In genomic region chr9:20563917-20564316, GRCh38 we compare ENCODE assay signal across 21 cellular contexts.
"Had no signal": no experiment of that assay in that cellular context is flagged by ENCODE, and none has a peak within 500 bp of the region (broad histone marks: within the 10 kb centered on the region; RNA-seq: fewer than 3 reads in every experiment).

No MANE protein-coding gene starts in this region.

- H3K4me2 ChIP-seq: smooth muscle cell had no signal

- H3K36me3 ChIP-seq: esophagus squamous epithelium, left ventricle myocardium inferior, upper lobe of left lung had no signal

- H3K4me3 Mint-ChIP-seq: activated CD4-positive, alpha-beta memory T cell treated with anti-CD3 and anti-CD28 coated beads, Interleukin-2, amount 10 ng/mL, durations not matched to agents 7 days and 5 days; activated CD4-positive, alpha-beta T cell treated with anti-CD3 and anti-CD28 coated beads for 36 hours; activated T-cell treated with anti-CD3 and anti-CD28 coated beads, Interleukin-2, amount 50 U/mL, for 24 hours; central memory CD8-positive, alpha-beta T cell; memory B cell; nephron had no signal

- H3K9me3 ChIP-seq: esophagus squamous epithelium, left ventricle myocardium inferior, testis, upper lobe of left lung had no signal

- H3K9me3 Mint-ChIP-seq: activated CD4-positive, alpha-beta memory T cell treated with anti-CD3 and anti-CD28 coated beads, Interleukin-2, amount 10 ng/mL, durations not matched to agents 7 days and 5 days; activated T-cell treated with anti-CD3 and anti-CD28 coated beads, Interleukin-2, amount 50 U/mL, for 24 hours; central memory CD8-positive, alpha-beta T cell; memory B cell; nephron had no signal

- H3K36me3 Mint-ChIP-seq: memory B cell had no signal

- H3K4me3 ChIP-seq: coronary artery, esophagus squamous epithelium, left ventricle myocardium inferior, smooth muscle cell, testis, upper lobe of left lung had no signal

- DNase-seq: activated CD4-positive, alpha-beta memory T cell treated with anti-CD3 and anti-CD28 coated beads, Interleukin-2, amount 10 ng/mL, durations not matched to agents 7 days and 5 days; activated CD4-positive, alpha-beta T cell treated with anti-CD3 and anti-CD28 coated beads for 36 hours; activated effector memory CD4-positive, alpha-beta T cell treated with Interleukin-2 at 50 U/mL for 16 hours; activated naive CD4-positive, alpha-beta T cell treated with anti-CD3 and anti-CD28 coated beads, Interleukin-2, amount 50 U/mL, for 16 hours; activated T-cell treated with anti-CD3 and anti-CD28 coated beads, Interleukin-2, amount 50 U/mL, for 24 hours; esophagus squamous epithelium; foreskin fibroblast; glutamatergic neuron; hypothalamus; left ventricle myocardium inferior; right cardiac atrium; stimulated activated naive CD8-positive, alpha-beta T cell treated with anti-CD3 and anti-CD28 coated beads, Interleukin-15, Interleukin-2, amounts not matched to agents 100 U/mL and 50 U/mL, for 24 hours; T-helper 1 cell; testis; upper lobe of left lung had no signal

- H3K27me3 ChIP-seq: esophagus squamous epithelium, testis, upper lobe of left lung had no signal

- H3K27ac ChIP-seq: coronary artery, esophagus squamous epithelium, left ventricle myocardium inferior, testis, upper lobe of left lung had no signal

- ATAC-seq: activated CD4-positive, alpha-beta T cell treated with anti-CD3 and anti-CD28 coated beads for 36 hours; right cardiac atrium; stimulated activated naive CD8-positive, alpha-beta T cell treated with anti-CD3 and anti-CD28 coated beads, Interleukin-15, Interleukin-2, amounts not matched to agents 100 U/mL and 50 U/mL, for 24 hours had no signal

- H3K4me1 ChIP-seq: testis had no signal

- H3K27me3 Mint-ChIP-seq: activated CD4-positive, alpha-beta memory T cell treated with anti-CD3 and anti-CD28 coated beads, Interleukin-2, amount 10 ng/mL, durations not matched to agents 7 days and 5 days; activated CD4-positive, alpha-beta T cell treated with anti-CD3 and anti-CD28 coated beads for 36 hours; activated T-cell treated with anti-CD3 and anti-CD28 coated beads, Interleukin-2, amount 50 U/mL, for 24 hours; central memory CD8-positive, alpha-beta T cell; memory B cell; progenitor cell of endocrine pancreas had no signal

- H3K27ac Mint-ChIP-seq: activated CD4-positive, alpha-beta memory T cell treated with anti-CD3 and anti-CD28 coated beads, Interleukin-2, amount 10 ng/mL, durations not matched to agents 7 days and 5 days; activated CD4-positive, alpha-beta T cell treated with anti-CD3 and anti-CD28 coated beads for 36 hours; memory B cell; nephron; progenitor cell of endocrine pancreas had no signal
